34 cellular contexts compared by ENCODE assay signal in the genomic region with DNA sequence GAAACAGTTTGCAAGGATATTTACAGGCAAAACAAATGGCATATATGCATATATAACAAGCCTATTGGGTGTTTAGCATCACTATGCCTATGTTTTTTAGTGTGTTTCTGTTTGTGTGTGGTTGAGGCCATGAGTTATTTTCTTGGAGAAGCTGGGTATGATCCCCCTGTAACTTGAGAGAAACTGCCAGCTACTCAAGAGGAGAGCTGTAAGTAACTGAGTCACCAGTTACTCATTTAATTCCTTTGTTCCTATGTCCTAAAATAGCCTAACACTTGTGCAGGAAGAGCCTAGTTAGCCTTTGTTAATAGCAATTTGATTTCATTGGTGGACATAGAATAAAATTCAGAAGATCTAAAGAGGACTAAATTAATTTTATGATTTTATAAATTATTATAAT.
DNase-seq lines count a peak whose midpoint lies in the region; ATAC-seq, FAIRE-seq and TF ChIP-seq lines count a peak whose summit lies in the region.
"Had no signal": no experiment of that assay in that cellular context is flagged by ENCODE, and none has a peak within 500 bp of the region (broad histone marks: within the 10 kb centered on the region; RNA-seq: fewer than 3 reads in every experiment).

No MANE protein-coding gene starts in this region.

- DNase-seq in LHCN-M2 (ENCODE audit: low read depth) (peak; percentile 80), astrocyte of the spinal cord (ENCODE audit: low read depth, low spot score) (peak; percentile 71), fibroblast of villous mesenchyme (ENCODE audit: low read depth) (peak; percentile 16), pancreas (no peak), GM19238 (ENCODE audit: insufficient read length, low spot score) (no peak)
- DNase-seq: ACHN; activated CD4-positive, alpha-beta T cell treated with anti-CD3 and anti-CD28 coated beads, Interleukin-2, amount 10 ng/mL, durations not matched to agents 7 days and 5 days; activated gamma-delta T cell treated with Interleukin-2 at 50 U/mL for 16 hours; activated T-cell treated with anti-CD3 and anti-CD28 coated beads, Interleukin-2, amount 50 U/mL, for 4 hours; DMS153; islet precursor cell; Karpas-422; mucosa of descending colon; MV-4-11; NCI-H1436 treated with DMSO at 0.1 percent for 48 hours; NCI-H2107; NCI-H446 treated with DMSO at 0.1 percent for 48 hours; NCI-H82; nephron progenitor cell; ovary; right cardiac atrium; Right ventricle myocardium superior; stimulated activated CD4-positive, alpha-beta T cell treated with anti-CD3 and anti-CD28 coated beads, Interleukin-4, amount 100 ng/mL, for 4 hours; stimulated activated naive B cell treated with anti-CD40 and anti-IgM and Interleukin-4, amounts not matched to agents 10 μg/mL and 1 μg/mL and 100 μg/mL, for 72 hours; upper lobe of right lung had no signal

- peak; percentile 64 for FAIRE-seq in pancreas (lab: Jason Lieb, UNC)
- FAIRE-seq: HepG2 had no signal

- in situ Hi-C loops in astrocyte of the spinal cord (cut with HindIII; ENCODE audit: low sequenced_read_pairs) = no loop called here

- no peaks in the 10 kb centered on the region for H3K9me3 ChIP-seq in pancreas
- H3K9me3 ChIP-seq: BLaER1, mucosa of descending colon, ovary, suprapubic skin, upper lobe of right lung had no signal

- intact Hi-C loops in pancreas (cut with DNase I) = no loop called here

- H3K4me3 ChIP-seq in astrocyte of the spinal cord (ENCODE audit: low read depth, low read length) (no peak overlapping the region), fibroblast of villous mesenchyme (ENCODE audit: low read depth, low read length) (no peak overlapping the region), pancreas (no peak overlapping the region)
- H3K4me3 ChIP-seq: BLaER1, cardiac muscle cell, mucosa of descending colon, ovary, suprapubic skin, upper lobe of right lung had no signal

- no peaks in the 10 kb centered on the region for H3K36me3 ChIP-seq in pancreas
- H3K36me3 ChIP-seq: BLaER1, cardiac muscle cell, ovary, suprapubic skin, upper lobe of right lung had no signal

- H3K27me3 ChIP-seq in pancreas = peaks cover 0 to 6% (median 0%) of the 10 kb centered on the region in 4 donors
- H3K27me3 ChIP-seq: cardiac muscle cell, ovary, suprapubic skin, upper lobe of right lung had no signal

- H3K27ac ChIP-seq in pancreas = no peak overlapping the region
- H3K27ac ChIP-seq: BLaER1, cardiac muscle cell, HL-60, ovary, suprapubic skin, upper lobe of right lung had no signal

- TF ChIP-seq CTCF in astrocyte of the spinal cord (IDR thresholded peaks at IDR 0.05; ENCODE audit: low read depth, low read length) (no peak), fibroblast of villous mesenchyme (IDR thresholded peaks at IDR 0.05; ENCODE audit: insufficient read depth, low read depth, low read length) (no peak), pancreas (IDR thresholded peaks at IDR 0.05) (no peak)

- ATAC-seq in pancreas (no peak), GM19324 (IDR thresholded peaks at IDR 0.05; ENCODE audit: low FRiP score, unreplicated experiment) (no peak), GM19035 (IDR thresholded peaks at IDR 0.05; ENCODE audit: unreplicated experiment) (no peak), HG03520 (IDR thresholded peaks at IDR 0.05; ENCODE audit: unreplicated experiment) (no peak)
- ATAC-seq: activated T-cell treated with anti-CD3 and anti-CD28 coated beads, Interleukin-2, amount 50 U/mL, for 4 hours; HepG2; mucosa of descending colon; right cardiac atrium; stimulated activated naive B cell treated with anti-CD40 and anti-IgM and Interleukin-4, amounts not matched to agents 10 μg/mL and 1 μg/mL and 100 μg/mL, for 72 hours; upper lobe of right lung; WTC11 had no signal

- H3K4me1 ChIP-seq in pancreas = no peaks in the 10 kb centered on the region
- H3K4me1 ChIP-seq: BLaER1, suprapubic skin, upper lobe of right lung had no signal

Comparison
In these comparisons a context has a peak if more than half of its experiments do, and no peak if none do; other contexts are left out.
1. DNase-seq: peak in LHCN-M2 (single experiment), astrocyte of the spinal cord (single experiment) and fibroblast of villous mesenchyme (single experiment); none in pancreas (0 of 6) and GM19238 (single experiment).